Comparison of ENCODE assay signal across 22 cellular contexts in genomic region chr4:73914071-73914470, GRCh38. TPM values are rescaled to one million over a fixed set of nuclear protein-coding genes. Genes with fewer than 3 reads are reported as not detected.
"Had no signal": no experiment of that assay in that cellular context is flagged by ENCODE, and none has a peak within 500 bp of the region (broad histone marks: within the 10 kb centered on the region; RNA-seq: fewer than 3 reads in every experiment).

No MANE protein-coding gene starts in this region.

- ATAC-seq: HepG2, Panc1, PC-3 had no signal

- DNase-seq: IMR-90, Kasumi-1, MM.1S, NCI-H1092 treated with DMSO at 0.1 percent for 48 hours, NCI-H1436, NCI-H187, NCI-H2029, NCI-H2081 treated with DMSO at 0.1 percent for 48 hours, NCI-H2171, NCI-H226, NCI-H446, NCI-H524, NCI-H526 treated with DMSO at 0.1 percent for 48 hours, NCI-H748 treated with DMSO at 0.1 percent for 48 hours, PC-3, SHP77, SK-N-SH had no signal

- H3K27ac ChIP-seq: KMS-11, RWPE1 had no signal

- H3K9ac ChIP-seq: KMS-11, SK-N-SH had no signal

- H3K9me3 ChIP-seq: SK-N-SH had no signal

- H3K4me2 ChIP-seq: KMS-11, SK-N-SH had no signal

RNA-seq across cellular contexts. Expression of gene CXCL1, which starts 44.9 kb away (rescaled TPM):
- total RNA-seq: HT1080, IMR-90 had no signal
- polyA plus RNA-seq: HepG2 had no signal
